Comparison of ENCODE assay signal across 12 cellular contexts in genomic region chr3:184177767-184178306, GRCh38. TPM values are rescaled to one million over a fixed set of nuclear protein-coding genes. Genes with fewer than 3 reads are reported as not detected.
A peak's percentile ranks its signal among the peaks of the same experiment; 100 is the strongest.
DNase-seq lines count a peak whose midpoint lies in the region; TF ChIP-seq lines count a peak whose summit lies in the region.
"Had no signal": no experiment of that assay in that cellular context is flagged by ENCODE, and none has a peak within 500 bp of the region (broad histone marks: within the 10 kb centered on the region; RNA-seq: fewer than 3 reads in every experiment).

No MANE protein-coding gene starts in this region.

- H3F3A ChIP-seq in Loucy (ENCODE audit: low read depth): no peaks in the 10 kb centered on the region

- peak overlapping the region; percentile 69 for H4K91ac ChIP-seq in trophoblast cell (ENCODE audit: low read depth, low read length)

- no peak overlapping the region for H2AK5ac ChIP-seq in trophoblast cell (ENCODE audit: low read length)

- H3K27me3 ChIP-seq in Loucy (ENCODE audit: insufficient read depth, low read length, poor library complexity, severe bottlenecking) (no peaks in the 10 kb centered on the region), endodermal cell (ENCODE audit: control insufficient read depth, insufficient read depth, low read length, poor library complexity, severe bottlenecking) (no peaks in the 10 kb centered on the region), trophoblast cell (ENCODE audit: insufficient read depth, low read length) (no peaks in the 10 kb centered on the region)

- H3K9ac ChIP-seq in Loucy (ENCODE audit: low read depth, low read length, poor library complexity, severe bottlenecking): no peak overlapping the region
- H3K9ac ChIP-seq in endodermal cell (ENCODE audit: extremely low read depth, low read length, poor library complexity, severe bottlenecking): peak overlapping the region; percentile 17
- no peak overlapping the region for H3K9ac ChIP-seq in trophoblast cell (ENCODE audit: low read length)

- H3K79me1 ChIP-seq in trophoblast cell (ENCODE audit: low read length): peaks cover 21% of the 10 kb centered on the region

- peaks cover 60% of the 10 kb centered on the region for H3K36me3 Mint-ChIP-seq in endodermal cell (ENCODE audit: low read depth)

- H4K12ac ChIP-seq in trophoblast cell (ENCODE audit: low read depth, low read length): no peak overlapping the region

- no peaks in the 10 kb centered on the region for H3K9me2 ChIP-seq in Loucy (replicated peaks; ENCODE audit: low read depth, low read length)

- 91 to 92% methylated on average over 7 to 14 of the region's 14 CpGs for WGBS in endodermal cell (ENCODE audit: insufficient coverage in 1 of 2, insufficient read length in 1 of 2), 2 experiments
- no CpG with 5 or more reads among the region's 14 CpGs for WGBS in trophoblast cell (ENCODE audit: extremely low coverage, insufficient coverage, insufficient read length)

- H3K18ac ChIP-seq in trophoblast cell (ENCODE audit: low read length): peak overlapping the region; percentile 29

- H2BK5ac ChIP-seq in trophoblast cell (ENCODE audit: low read depth, low read length, poor library complexity): peak overlapping the region; percentile 1

- H2BK12ac ChIP-seq in trophoblast cell (ENCODE audit: low read length): no peak overlapping the region

- peaks cover 45% of the 10 kb centered on the region for H3K79me2 ChIP-seq in Loucy (ENCODE audit: insufficient read depth, low read length)
- peaks cover 20% of the 10 kb centered on the region for H3K79me2 ChIP-seq in trophoblast cell (ENCODE audit: control insufficient read depth, insufficient read depth, low read length, poor library complexity)

- H3K9me3 ChIP-seq in Loucy (ENCODE audit: insufficient read depth, low read depth, low read length): no peaks in the 10 kb centered on the region
- no peaks in the 10 kb centered on the region for H3K9me3 ChIP-seq in endodermal cell (ENCODE audit: control insufficient read depth, low read length)
- H3K9me3 ChIP-seq in trophoblast cell (ENCODE audit: insufficient read depth, low read depth, low read length): peaks cover 7% of the 10 kb centered on the region

- peak overlapping the region; percentile 67 for H3K4ac ChIP-seq in trophoblast cell (ENCODE audit: low read depth, low read length)

- H3K14ac ChIP-seq in trophoblast cell (ENCODE audit: low read length): no peak overlapping the region

- peaks cover 19% of the 10 kb centered on the region for H3K4me1 Mint-ChIP-seq in endodermal cell

- peaks cover 6% of the 10 kb centered on the region for H4K20me1 ChIP-seq in Loucy (ENCODE audit: insufficient read depth, low read length, poor library complexity, severe bottlenecking)

- H3K4me1 ChIP-seq in Loucy (ENCODE audit: insufficient read depth, low read length, poor library complexity, severe bottlenecking): peaks cover 25% of the 10 kb centered on the region
- peaks cover 15% of the 10 kb centered on the region for H3K4me1 ChIP-seq in endodermal cell (ENCODE audit: control insufficient read depth, insufficient read depth, low read length)
- peaks cover 13 to 17% of the 10 kb centered on the region in 2 experiments for H3K4me1 ChIP-seq in trophoblast cell (ENCODE audit: control insufficient read depth in 1 of 2, insufficient read depth in 2 of 2, low read length in 2 of 2)

- TF ChIP-seq CTCF in AG09309 (IDR thresholded peaks at IDR 0.05; ENCODE audit: control insufficient read depth, insufficient read depth, low read depth, low read length, missing control alignments) (no peak), Loucy (conservative IDR thresholded peaks at IDR 0.05; ENCODE audit: low read length) (no peak), endodermal cell (conservative IDR thresholded peaks at IDR 0.05) (no peak), GM20000 (IDR thresholded peaks at IDR 0.05; ENCODE audit: extremely low read depth, missing control alignments) (no peak)

- H3K27ac ChIP-seq in endodermal cell (ENCODE audit: low read depth, low read length) (no peak overlapping the region), trophoblast cell (ENCODE audit: low read depth, low read length) (peak overlapping the region; percentile 96)

- no peaks in the 10 kb centered on the region for H3K27me3 Mint-ChIP-seq in endodermal cell (ENCODE audit: insufficient read depth)
- H3K27me3 Mint-ChIP-seq: activated CD4-positive, alpha-beta T cell treated with anti-CD3 and anti-CD28 coated beads, Interleukin-2, amount 10 ng/mL, durations not matched to agents 7 days and 5 days; stimulated activated naive CD8-positive, alpha-beta T cell treated with anti-CD3 and anti-CD28 coated beads, Interleukin-15, amount 100 ng/mL, for 72 hours had no signal

- peak overlapping the region; percentile 99 for H3K27ac Mint-ChIP-seq in endodermal cell

- H3K36me3 ChIP-seq in Loucy (ENCODE audit: insufficient read depth, low read length) (peaks cover 48% of the 10 kb centered on the region; the same call in 1 of the 2 replicates), endodermal cell (ENCODE audit: control insufficient read depth, insufficient read depth, low read length) (peaks cover 62% of the 10 kb centered on the region), trophoblast cell (ENCODE audit: control insufficient read depth in 1 of 2, insufficient read depth in 2 of 2, low read length in 2 of 2) (peaks cover 57 to 60% of the 10 kb centered on the region in 2 experiments)

- H2AFZ ChIP-seq in Loucy (ENCODE audit: low read length) (no peak overlapping the region), trophoblast cell (ENCODE audit: insufficient read depth, low read length, poor library complexity) (no peak overlapping the region)

- H2BK120ac ChIP-seq in trophoblast cell (ENCODE audit: insufficient read depth, low read length, poor library complexity): no peak overlapping the region

- no peaks in the 10 kb centered on the region for H3K9me3 Mint-ChIP-seq in endodermal cell
- H3K9me3 Mint-ChIP-seq: activated CD4-positive, alpha-beta T cell treated with anti-CD3 and anti-CD28 coated beads, Interleukin-2, amount 10 ng/mL, durations not matched to agents 7 days and 5 days; stimulated activated naive CD8-positive, alpha-beta T cell treated with anti-CD3 and anti-CD28 coated beads, Interleukin-15, amount 100 ng/mL, for 72 hours had no signal

- no peak overlapping the region for H4K8ac ChIP-seq in trophoblast cell (ENCODE audit: low read depth, low read length)

- H3K23ac ChIP-seq in trophoblast cell (ENCODE audit: low read length): no peak overlapping the region

- H3K4me3 Mint-ChIP-seq in endodermal cell: peak overlapping the region; percentile 98
- H3K4me3 Mint-ChIP-seq: activated CD4-positive, alpha-beta T cell treated with anti-CD3 and anti-CD28 coated beads, Interleukin-2, amount 10 ng/mL, durations not matched to agents 7 days and 5 days; stimulated activated naive CD8-positive, alpha-beta T cell treated with anti-CD3 and anti-CD28 coated beads, Interleukin-15, amount 100 ng/mL, for 72 hours had no signal

- H3K4me3 ChIP-seq in AG09309 (ENCODE audit: control insufficient read depth, low read depth, low read length): peak overlapping the region; percentile 0; the same call in 1 of the 2 replicates
- no peak overlapping the region for H3K4me3 ChIP-seq in Loucy (ENCODE audit: low read length, poor library complexity, severe bottlenecking)
- H3K4me3 ChIP-seq in endodermal cell (ENCODE audit: low read length): peak overlapping the region; percentile 96
- H3K4me3 ChIP-seq in trophoblast cell (ENCODE audit: low read depth, low read length): no peak overlapping the region

- H3K4me2 ChIP-seq in Loucy (ENCODE audit: low read depth, low read length, poor library complexity, severe bottlenecking) (peak overlapping the region; percentile 93), trophoblast cell (ENCODE audit: low read length) (peak overlapping the region; percentile 50)

- no peak for DNase-seq in AG09309 (ENCODE audit: low read depth)
- DNase-seq in endodermal cell: no peak
- no peak for DNase-seq in trophoblast cell
- DNase-seq in NCI-H524 treated with DMSO at 0.1 percent for 48 hours (lab: John Stamatoyannopoulos, UW): no peak
- DNase-seq in NCI-H748 treated with DMSO at 0.1 percent for 48 hours (lab: John Stamatoyannopoulos, UW): no peak
- DNase-seq in GM20000 (ENCODE audit: low spot score): no peak
- no peak for DNase-seq in NCI-H2029 (lab: John Stamatoyannopoulos, UW)
- DNase-seq: activated CD4-positive, alpha-beta T cell treated with anti-CD3 and anti-CD28 coated beads, Interleukin-2, amount 10 ng/mL, durations not matched to agents 7 days and 5 days; activated gamma-delta T cell treated with Interleukin-2 at 50 U/mL for 16 hours; NCI-H526; stimulated activated naive CD8-positive, alpha-beta T cell treated with anti-CD3 and anti-CD28 coated beads, Interleukin-15, amount 100 ng/mL, for 72 hours had no signal

RNA-seq across cellular contexts. Expression of gene AP2M1, which starts 3.2 kb away (rescaled TPM):
- 100 to 1,000 TPM; 412 to 450 TPM for total RNA-seq in endodermal cell
- 350 TPM for polyA plus RNA-seq in endodermal cell (2013, experiment 1 of 2)
- polyA plus RNA-seq in endodermal cell (2013, experiment 2 of 2): 319 TPM
- polyA plus RNA-seq in trophoblast cell (2013): 392 and 402 TPM in 2 replicates

RNA-seq across cellular contexts. Expression of gene ABCF3, which starts 8.2 kb away (rescaled TPM):
- total RNA-seq in endodermal cell: 10 to 100 TPM; 57.6 to 57.8 TPM
- 42.9 TPM for polyA plus RNA-seq in endodermal cell (2013, experiment 1 of 2)
- 32.9 TPM for polyA plus RNA-seq in endodermal cell (2013, experiment 2 of 2)
- 31.9 and 32.0 TPM in 2 replicates for polyA plus RNA-seq in trophoblast cell (2013)

RNA-seq across cellular contexts. Expression of gene DVL3, which starts 22.7 kb away (rescaled TPM):
- total RNA-seq in endodermal cell: 10 to 100 TPM; 90.5 to 95.1 TPM
- 84.3 TPM for polyA plus RNA-seq in endodermal cell (2013, experiment 1 of 2)
- polyA plus RNA-seq in endodermal cell (2013, experiment 2 of 2): 76.5 TPM
- polyA plus RNA-seq in trophoblast cell (2013): 158 and 169 TPM in 2 replicates

RNA-seq across cellular contexts. Expression of gene EIF2B5, which starts 42.7 kb away (rescaled TPM):
- 10 to 100 TPM; 33.4 to 37.5 TPM for total RNA-seq in endodermal cell
- polyA plus RNA-seq in endodermal cell (2013, experiment 1 of 2): 43.1 TPM
- polyA plus RNA-seq in endodermal cell (2013, experiment 2 of 2): 32.9 TPM
- polyA plus RNA-seq in trophoblast cell (2013): 29.4 and 31.2 TPM in 2 replicates

RNA-seq across cellular contexts. Expression of gene VWA5B2, which starts 51.5 kb away (rescaled TPM):
- under 1 TPM; 0.62 to 0.97 TPM for total RNA-seq in endodermal cell
- 0.18 TPM for polyA plus RNA-seq in endodermal cell (2013, experiment 1 of 2)
- polyA plus RNA-seq in endodermal cell (2013, experiment 2 of 2): 0.21 TPM
- 0.01 TPM in 2 replicates for polyA plus RNA-seq in trophoblast cell (2013)
- total RNA-seq: activated CD4-positive, alpha-beta T cell treated with anti-CD3 and anti-CD28 coated beads, Interleukin-2, amount 10 ng/mL, durations not matched to agents 7 days and 5 days had no signal

Comparison
In these comparisons a context has a peak if more than half of its experiments do, and no peak if none do; other contexts are left out.
1. H3K4me3 ChIP-seq: peak in AG09309 (single experiment) and endodermal cell (single experiment); none in Loucy (single experiment) and trophoblast cell (single experiment).